ENCODE assay signal across 1 cellular context in the genomic region with DNA sequence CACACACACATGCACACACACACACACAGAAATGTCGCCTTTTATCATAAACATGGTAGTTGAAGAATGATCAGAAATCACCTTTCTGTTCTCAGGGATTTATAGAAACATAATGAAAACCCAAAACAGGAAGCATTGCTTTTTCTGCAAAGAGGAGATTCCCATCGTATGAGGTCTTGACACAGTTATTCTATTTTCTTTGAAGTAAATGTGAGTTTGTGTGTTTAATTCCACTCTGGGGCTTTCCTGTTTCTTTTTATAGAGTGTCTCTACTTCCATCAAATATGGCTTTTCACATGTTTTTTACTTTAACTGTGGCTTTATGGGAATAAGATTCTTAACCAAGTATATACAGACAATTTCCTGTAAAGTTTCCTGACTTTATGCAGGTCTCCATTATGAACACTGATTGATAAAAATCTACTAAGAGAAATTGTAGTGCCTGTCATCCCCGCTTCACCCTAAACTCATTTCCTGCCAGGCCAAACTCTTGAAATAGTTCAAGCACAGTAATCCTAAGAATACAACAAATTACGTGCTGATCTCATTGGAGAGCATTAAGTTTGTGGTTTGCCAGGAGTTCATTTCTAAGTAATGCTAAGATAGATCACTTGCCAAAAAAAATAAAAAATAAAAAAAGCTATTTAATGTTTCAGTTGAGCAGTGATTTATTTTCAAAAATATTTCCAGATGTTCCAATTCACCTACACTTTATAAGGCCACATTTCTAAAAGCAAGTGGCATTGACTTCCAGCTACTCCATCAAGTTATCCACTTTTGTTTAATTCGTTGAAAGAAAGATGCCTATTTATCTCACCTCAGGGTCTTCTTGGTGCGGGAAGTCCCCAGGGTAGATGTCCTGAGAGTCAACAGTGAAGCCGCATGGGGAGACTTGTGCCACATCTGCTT.
TF ChIP-seq lines count a peak whose summit lies in the region.

No MANE protein-coding gene starts in this region.

TF ChIP-seq in GM12878, 131 proteins besides CTCF, POLR2A, EP300 and RAD21 (continued from another document):
- TF ChIP-seq, protein P1, sequence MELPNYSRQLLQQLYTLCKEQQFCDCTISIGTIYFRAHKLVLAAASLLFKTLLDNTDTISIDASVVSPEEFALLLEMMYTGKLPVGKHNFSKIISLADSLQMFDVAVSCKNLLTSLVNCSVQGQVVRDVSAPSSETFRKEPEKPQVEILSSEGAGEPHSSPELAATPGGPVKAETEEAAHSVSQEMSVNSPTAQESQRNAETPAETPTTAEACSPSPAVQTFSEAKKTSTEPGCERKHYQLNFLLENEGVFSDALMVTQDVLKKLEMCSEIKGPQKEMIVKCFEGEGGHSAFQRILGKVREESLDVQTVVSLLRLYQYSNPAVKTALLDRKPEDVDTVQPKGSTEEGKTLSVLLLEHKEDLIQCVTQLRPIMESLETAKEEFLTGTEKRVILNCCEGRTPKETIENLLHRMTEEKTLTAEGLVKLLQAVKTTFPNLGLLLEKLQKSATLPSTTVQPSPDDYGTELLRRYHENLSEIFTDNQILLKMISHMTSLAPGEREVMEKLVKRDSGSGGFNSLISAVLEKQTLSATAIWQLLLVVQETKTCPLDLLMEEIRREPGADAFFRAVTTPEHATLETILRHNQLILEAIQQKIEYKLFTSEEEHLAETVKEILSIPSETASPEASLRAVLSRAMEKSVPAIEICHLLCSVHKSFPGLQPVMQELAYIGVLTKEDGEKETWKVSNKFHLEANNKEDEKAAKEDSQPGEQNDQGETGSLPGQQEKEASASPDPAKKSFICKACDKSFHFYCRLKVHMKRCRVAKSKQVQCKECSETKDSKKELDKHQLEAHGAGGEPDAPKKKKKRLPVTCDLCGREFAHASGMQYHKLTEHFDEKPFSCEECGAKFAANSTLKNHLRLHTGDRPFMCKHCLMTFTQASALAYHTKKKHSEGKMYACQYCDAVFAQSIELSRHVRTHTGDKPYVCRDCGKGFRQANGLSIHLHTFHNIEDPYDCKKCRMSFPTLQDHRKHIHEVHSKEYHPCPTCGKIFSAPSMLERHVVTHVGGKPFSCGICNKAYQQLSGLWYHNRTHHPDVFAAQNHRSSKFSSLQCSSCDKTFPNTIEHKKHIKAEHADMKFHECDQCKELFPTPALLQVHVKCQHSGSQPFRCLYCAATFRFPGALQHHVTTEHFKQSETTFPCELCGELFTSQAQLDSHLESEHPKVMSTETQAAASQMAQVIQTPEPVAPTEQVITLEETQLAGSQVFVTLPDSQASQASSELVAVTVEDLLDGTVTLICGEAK (IDR thresholded peaks at IDR 0.05; ENCODE audit: borderline replicate concordance), result no peak
- TF ChIP-seq CHD2 (IDR thresholded peaks at IDR 0.05; ENCODE audit: borderline replicate concordance, low read depth, low read length) (no peak), SMC3 (IDR thresholded peaks at IDR 0.05; ENCODE audit: borderline replicate concordance, low read length) (no peak), RUNX3 (IDR thresholded peaks at IDR 0.05; ENCODE audit: low read length) (peak; percentile 75; the same call in 1 of the 2 replicates), HDAC6 (IDR thresholded peaks at IDR 0.05; ENCODE audit: unreplicated experiment) (no peak), BMI1 (IDR thresholded peaks at IDR 0.05; ENCODE audit: borderline replicate concordance) (no peak), POLR2AphosphoS5 (IDR thresholded peaks at IDR 0.05; ENCODE audit: low read length) (no peak), CREM (IDR thresholded peaks at IDR 0.05; ENCODE audit: low read depth) (peak; percentile 11; the same call in 1 of the 2 replicates), NFIC (IDR thresholded peaks at IDR 0.05; ENCODE audit: low read depth, low read length) (peak; percentile 75; the same call in 1 of the 2 replicates), YY1 (IDR thresholded peaks at IDR 0.05; ENCODE audit: low read depth, low read length) (no peak), JUNB (IDR thresholded peaks at IDR 0.05) (peak; percentile 69), RELA (IDR thresholded peaks at IDR 0.05; ENCODE audit: borderline replicate concordance, partially characterized antibody) (no peak), KAT2A (conservative IDR thresholded peaks at IDR 0.05; ENCODE audit: control insufficient read depth, low read depth, low read length) (no peak)
- TF ChIP-seq, protein P2, sequence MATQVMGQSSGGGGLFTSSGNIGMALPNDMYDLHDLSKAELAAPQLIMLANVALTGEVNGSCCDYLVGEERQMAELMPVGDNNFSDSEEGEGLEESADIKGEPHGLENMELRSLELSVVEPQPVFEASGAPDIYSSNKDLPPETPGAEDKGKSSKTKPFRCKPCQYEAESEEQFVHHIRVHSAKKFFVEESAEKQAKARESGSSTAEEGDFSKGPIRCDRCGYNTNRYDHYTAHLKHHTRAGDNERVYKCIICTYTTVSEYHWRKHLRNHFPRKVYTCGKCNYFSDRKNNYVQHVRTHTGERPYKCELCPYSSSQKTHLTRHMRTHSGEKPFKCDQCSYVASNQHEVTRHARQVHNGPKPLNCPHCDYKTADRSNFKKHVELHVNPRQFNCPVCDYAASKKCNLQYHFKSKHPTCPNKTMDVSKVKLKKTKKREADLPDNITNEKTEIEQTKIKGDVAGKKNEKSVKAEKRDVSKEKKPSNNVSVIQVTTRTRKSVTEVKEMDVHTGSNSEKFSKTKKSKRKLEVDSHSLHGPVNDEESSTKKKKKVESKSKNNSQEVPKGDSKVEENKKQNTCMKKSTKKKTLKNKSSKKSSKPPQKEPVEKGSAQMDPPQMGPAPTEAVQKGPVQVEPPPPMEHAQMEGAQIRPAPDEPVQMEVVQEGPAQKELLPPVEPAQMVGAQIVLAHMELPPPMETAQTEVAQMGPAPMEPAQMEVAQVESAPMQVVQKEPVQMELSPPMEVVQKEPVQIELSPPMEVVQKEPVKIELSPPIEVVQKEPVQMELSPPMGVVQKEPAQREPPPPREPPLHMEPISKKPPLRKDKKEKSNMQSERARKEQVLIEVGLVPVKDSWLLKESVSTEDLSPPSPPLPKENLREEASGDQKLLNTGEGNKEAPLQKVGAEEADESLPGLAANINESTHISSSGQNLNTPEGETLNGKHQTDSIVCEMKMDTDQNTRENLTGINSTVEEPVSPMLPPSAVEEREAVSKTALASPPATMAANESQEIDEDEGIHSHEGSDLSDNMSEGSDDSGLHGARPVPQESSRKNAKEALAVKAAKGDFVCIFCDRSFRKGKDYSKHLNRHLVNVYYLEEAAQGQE (IDR thresholded peaks at IDR 0.05; ENCODE audit: low read depth, low read length), result no peak
- TF ChIP-seq, protein P3, sequence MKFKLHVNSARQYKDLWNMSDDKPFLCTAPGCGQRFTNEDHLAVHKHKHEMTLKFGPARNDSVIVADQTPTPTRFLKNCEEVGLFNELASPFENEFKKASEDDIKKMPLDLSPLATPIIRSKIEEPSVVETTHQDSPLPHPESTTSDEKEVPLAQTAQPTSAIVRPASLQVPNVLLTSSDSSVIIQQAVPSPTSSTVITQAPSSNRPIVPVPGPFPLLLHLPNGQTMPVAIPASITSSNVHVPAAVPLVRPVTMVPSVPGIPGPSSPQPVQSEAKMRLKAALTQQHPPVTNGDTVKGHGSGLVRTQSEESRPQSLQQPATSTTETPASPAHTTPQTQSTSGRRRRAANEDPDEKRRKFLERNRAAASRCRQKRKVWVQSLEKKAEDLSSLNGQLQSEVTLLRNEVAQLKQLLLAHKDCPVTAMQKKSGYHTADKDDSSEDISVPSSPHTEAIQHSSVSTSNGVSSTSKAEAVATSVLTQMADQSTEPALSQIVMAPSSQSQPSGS (IDR thresholded peaks at IDR 0.05; ENCODE audit: low read length), result peak; percentile 55; the same call in 1 of the 2 replicates
- TF ChIP-seq, protein P4, sequence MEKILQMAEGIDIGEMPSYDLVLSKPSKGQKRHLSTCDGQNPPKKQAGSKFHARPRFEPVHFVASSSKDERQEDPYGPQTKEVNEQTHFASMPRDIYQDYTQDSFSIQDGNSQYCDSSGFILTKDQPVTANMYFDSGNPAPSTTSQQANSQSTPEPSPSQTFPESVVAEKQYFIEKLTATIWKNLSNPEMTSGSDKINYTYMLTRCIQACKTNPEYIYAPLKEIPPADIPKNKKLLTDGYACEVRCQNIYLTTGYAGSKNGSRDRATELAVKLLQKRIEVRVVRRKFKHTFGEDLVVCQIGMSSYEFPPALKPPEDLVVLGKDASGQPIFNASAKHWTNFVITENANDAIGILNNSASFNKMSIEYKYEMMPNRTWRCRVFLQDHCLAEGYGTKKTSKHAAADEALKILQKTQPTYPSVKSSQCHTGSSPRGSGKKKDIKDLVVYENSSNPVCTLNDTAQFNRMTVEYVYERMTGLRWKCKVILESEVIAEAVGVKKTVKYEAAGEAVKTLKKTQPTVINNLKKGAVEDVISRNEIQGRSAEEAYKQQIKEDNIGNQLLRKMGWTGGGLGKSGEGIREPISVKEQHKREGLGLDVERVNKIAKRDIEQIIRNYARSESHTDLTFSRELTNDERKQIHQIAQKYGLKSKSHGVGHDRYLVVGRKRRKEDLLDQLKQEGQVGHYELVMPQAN (conservative IDR thresholded peaks at IDR 0.05), result no peak
- TF ChIP-seq, protein P5, sequence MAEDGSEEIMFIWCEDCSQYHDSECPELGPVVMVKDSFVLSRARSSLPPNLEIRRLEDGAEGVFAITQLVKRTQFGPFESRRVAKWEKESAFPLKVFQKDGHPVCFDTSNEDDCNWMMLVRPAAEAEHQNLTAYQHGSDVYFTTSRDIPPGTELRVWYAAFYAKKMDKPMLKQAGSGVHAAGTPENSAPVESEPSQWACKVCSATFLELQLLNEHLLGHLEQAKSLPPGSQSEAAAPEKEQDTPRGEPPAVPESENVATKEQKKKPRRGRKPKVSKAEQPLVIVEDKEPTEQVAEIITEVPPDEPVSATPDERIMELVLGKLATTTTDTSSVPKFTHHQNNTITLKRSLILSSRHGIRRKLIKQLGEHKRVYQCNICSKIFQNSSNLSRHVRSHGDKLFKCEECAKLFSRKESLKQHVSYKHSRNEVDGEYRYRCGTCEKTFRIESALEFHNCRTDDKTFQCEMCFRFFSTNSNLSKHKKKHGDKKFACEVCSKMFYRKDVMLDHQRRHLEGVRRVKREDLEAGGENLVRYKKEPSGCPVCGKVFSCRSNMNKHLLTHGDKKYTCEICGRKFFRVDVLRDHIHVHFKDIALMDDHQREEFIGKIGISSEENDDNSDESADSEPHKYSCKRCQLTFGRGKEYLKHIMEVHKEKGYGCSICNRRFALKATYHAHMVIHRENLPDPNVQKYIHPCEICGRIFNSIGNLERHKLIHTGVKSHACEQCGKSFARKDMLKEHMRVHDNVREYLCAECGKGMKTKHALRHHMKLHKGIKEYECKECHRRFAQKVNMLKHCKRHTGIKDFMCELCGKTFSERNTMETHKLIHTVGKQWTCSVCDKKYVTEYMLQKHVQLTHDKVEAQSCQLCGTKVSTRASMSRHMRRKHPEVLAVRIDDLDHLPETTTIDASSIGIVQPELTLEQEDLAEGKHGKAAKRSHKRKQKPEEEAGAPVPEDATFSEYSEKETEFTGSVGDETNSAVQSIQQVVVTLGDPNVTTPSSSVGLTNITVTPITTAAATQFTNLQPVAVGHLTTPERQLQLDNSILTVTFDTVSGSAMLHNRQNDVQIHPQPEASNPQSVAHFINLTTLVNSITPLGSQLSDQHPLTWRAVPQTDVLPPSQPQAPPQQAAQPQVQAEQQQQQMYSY (CRISPR knock-in tag; IDR thresholded peaks at IDR 0.05), result no peak
- TF ChIP-seq, protein P6, sequence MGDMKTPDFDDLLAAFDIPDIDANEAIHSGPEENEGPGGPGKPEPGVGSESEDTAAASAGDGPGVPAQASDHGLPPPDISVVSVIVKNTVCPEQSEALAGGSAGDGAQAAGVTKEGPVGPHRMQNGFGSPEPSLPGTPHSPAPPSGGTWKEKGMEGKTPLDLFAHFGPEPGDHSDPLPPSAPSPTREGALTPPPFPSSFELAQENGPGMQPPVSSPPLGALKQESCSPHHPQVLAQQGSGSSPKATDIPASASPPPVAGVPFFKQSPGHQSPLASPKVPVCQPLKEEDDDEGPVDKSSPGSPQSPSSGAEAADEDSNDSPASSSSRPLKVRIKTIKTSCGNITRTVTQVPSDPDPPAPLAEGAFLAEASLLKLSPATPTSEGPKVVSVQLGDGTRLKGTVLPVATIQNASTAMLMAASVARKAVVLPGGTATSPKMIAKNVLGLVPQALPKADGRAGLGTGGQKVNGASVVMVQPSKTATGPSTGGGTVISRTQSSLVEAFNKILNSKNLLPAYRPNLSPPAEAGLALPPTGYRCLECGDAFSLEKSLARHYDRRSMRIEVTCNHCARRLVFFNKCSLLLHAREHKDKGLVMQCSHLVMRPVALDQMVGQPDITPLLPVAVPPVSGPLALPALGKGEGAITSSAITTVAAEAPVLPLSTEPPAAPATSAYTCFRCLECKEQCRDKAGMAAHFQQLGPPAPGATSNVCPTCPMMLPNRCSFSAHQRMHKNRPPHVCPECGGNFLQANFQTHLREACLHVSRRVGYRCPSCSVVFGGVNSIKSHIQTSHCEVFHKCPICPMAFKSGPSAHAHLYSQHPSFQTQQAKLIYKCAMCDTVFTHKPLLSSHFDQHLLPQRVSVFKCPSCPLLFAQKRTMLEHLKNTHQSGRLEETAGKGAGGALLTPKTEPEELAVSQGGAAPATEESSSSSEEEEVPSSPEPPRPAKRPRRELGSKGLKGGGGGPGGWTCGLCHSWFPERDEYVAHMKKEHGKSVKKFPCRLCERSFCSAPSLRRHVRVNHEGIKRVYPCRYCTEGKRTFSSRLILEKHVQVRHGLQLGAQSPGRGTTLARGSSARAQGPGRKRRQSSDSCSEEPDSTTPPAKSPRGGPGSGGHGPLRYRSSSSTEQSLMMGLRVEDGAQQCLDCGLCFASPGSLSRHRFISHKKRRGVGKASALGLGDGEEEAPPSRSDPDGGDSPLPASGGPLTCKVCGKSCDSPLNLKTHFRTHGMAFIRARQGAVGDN (IDR thresholded peaks at IDR 0.05), result no peak
TF ChIP-seq in GM12878: peak in this region for 6.
